9 cellular contexts compared by ENCODE assay signal in the genomic region with DNA sequence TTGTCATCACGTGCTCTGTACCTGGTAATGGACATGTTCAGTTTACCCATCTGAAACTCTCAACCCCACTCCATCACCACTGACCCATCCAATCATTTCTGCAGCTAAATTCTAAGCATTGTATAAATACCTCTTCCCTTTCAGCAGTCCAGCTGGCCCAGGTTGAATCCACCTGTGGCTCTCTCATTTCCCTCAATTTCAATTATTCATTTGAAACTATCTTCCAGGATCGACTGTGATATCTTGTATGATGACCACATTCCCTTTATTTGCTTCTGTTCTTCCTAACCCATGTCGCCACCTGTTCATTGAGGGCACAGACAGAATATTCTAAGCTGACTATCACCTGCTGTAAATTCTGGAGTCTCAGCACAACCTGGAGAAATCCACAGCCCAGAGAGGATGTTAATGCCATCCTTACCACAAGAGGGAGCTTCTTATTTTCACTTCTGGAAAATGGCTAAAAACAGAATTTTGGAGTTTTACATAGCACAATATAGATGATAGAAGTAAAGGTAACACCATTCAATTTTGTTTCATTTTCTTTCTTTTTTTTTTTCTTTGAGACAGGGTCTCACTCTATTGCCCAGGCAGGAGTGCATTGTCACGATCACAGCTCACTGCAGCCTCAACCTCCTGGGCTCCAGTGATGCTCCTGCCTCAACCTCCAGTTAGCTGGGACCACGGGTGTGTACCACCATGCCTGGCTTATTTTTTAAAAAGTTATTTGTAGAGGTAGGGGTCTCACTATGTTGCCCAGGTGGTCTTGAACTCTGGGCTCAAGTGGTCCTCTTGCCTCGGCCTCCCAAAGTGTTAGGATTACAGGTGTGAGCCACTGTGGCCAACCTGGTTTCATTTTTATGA. TPM values are rescaled to one million over a fixed set of nuclear protein-coding genes. Genes with fewer than 3 reads are reported as not detected.
DNase-seq lines count a peak whose midpoint lies in the region; ATAC-seq and TF ChIP-seq lines count a peak whose summit lies in the region.
"Had no signal": no experiment of that assay in that cellular context is flagged by ENCODE, and none has a peak within 500 bp of the region (broad histone marks: within the 10 kb centered on the region; RNA-seq: fewer than 3 reads in every experiment).

No MANE protein-coding gene starts in this region.

- H3K9me3 Mint-ChIP-seq in CD8-positive, alpha-beta T cell = no peaks in the 10 kb centered on the region
- H3K9me3 Mint-ChIP-seq: immature natural killer cell had no signal

- no peak for ATAC-seq in CD8-positive, alpha-beta T cell
- 0 out of 3 replicates have a peak, but pooled peaks have one; percentile 45 for ATAC-seq in RWPE2 (ENCODE audit: low read depth)

- no peak overlapping the region for H3K27ac Mint-ChIP-seq in CD8-positive, alpha-beta T cell

- CTCF ChIA-PET in CD8-positive, alpha-beta T cell (lab: Charles Lee) = interaction anchor here (1.0 to 2.1 kb wide), 6 partner anchors 8 to 288 kb away, joined by 3 to 12 read pairs (median 6); a partner anchor contains a TSS
- CTCF ChIA-PET in HEK293 (lab: Yijun Ruan, JAX) = interaction anchor here (0.5 to 1.9 kb wide), 31 partner anchors 8 to 1282 kb away, joined by 3 to 10 read pairs (median 5); no protein-coding TSS in a partner anchor

- peak; percentile 69 for TF ChIP-seq CTCF in CD8-positive, alpha-beta T cell (IDR thresholded peaks at IDR 0.05)
- peak; percentile 7; the same call in 1 of the 2 replicates for TF ChIP-seq CTCF in HEK293 (tag by site-specific recombination; IDR thresholded peaks at IDR 0.05)
- TF ChIP-seq CTCF in RWPE2 (IDR thresholded peaks at IDR 0.05; ENCODE audit: poor library complexity, severe bottlenecking) = peak; percentile 86
- peak in 5 of 6 experiments; percentile 49 to 71 (median 63) for TF ChIP-seq CTCF in esophagus squamous epithelium (IDR thresholded peaks at IDR 0.05)

- no peaks in the 10 kb centered on the region for H3K4me1 Mint-ChIP-seq in CD8-positive, alpha-beta T cell (ENCODE audit: low read depth)

- no peak for TF ChIP-seq POLR2A in esophagus squamous epithelium (IDR thresholded peaks at IDR 0.05)

- 58 to 60% methylated on average over 6 of the region's 6 CpGs for WGBS in esophagus squamous epithelium, 2 donors

- no peaks in the 10 kb centered on the region for H3K9me3 ChIP-seq in CD8-positive, alpha-beta T cell (ENCODE audit: low read length)
- H3K9me3 ChIP-seq in HEK293 (ENCODE audit: control insufficient read depth, insufficient read depth, low read depth, low read length) (no peaks in the 10 kb centered on the region), RWPE2 (ENCODE audit: severe bottlenecking) (no peaks in the 10 kb centered on the region), esophagus squamous epithelium (no peaks in the 10 kb centered on the region)

- H3K36me3 ChIP-seq in CD8-positive, alpha-beta T cell (ENCODE audit: insufficient read depth, low read length) = no peaks in the 10 kb centered on the region
- H3K36me3 ChIP-seq in HEK293 (ENCODE audit: control insufficient read depth in 2 of 2, insufficient read depth in 1 of 2, low read length in 2 of 2) (no peaks in the 10 kb centered on the region), RWPE2 (ENCODE audit: low read depth) (no peaks in the 10 kb centered on the region), esophagus squamous epithelium (no peaks in the 10 kb centered on the region)

- peaks cover 1% of the 10 kb centered on the region for H3K4me1 ChIP-seq in CD8-positive, alpha-beta T cell (ENCODE audit: insufficient read depth, low read length)
- H3K4me1 ChIP-seq in HEK293 (ENCODE audit: control insufficient read depth, insufficient read depth, low read length) (no peaks in the 10 kb centered on the region), RWPE2 (ENCODE audit: insufficient read depth, poor library complexity, severe bottlenecking) (no peaks in the 10 kb centered on the region), esophagus squamous epithelium (peaks cover 0 to 2% (median 2%) of the 10 kb centered on the region in 3 donors)

- no peak overlapping the region for H3K4me3 ChIP-seq in CD8-positive, alpha-beta T cell (ENCODE audit: low read depth, low read length)
- H3K4me3 ChIP-seq in HEK293 (ENCODE audit: low read depth, low read length) (no peak overlapping the region), RWPE2 (ENCODE audit: severe bottlenecking) (no peak overlapping the region), esophagus squamous epithelium (no peak overlapping the region)

- H3K27me3 Mint-ChIP-seq in CD8-positive, alpha-beta T cell (ENCODE audit: low read depth) = peaks cover 8% of the 10 kb centered on the region

- intact Hi-C loops in CD8-positive, alpha-beta T cell (cut with DNase I, micrococcal nuclease) = loop anchor here (1.0 to 10.0 kb wide), 4 partner anchors 38 to 441 kb away; a partner anchor contains a TSS
- intact Hi-C loops in esophagus squamous epithelium (cut with DNase I) = no loop called here

- peak in 1 of 7 experiments; percentile 5 for DNase-seq in CD8-positive, alpha-beta T cell
- DNase-seq in RWPE2 (ENCODE audit: low spot score) (no peak), esophagus squamous epithelium (lab: John Stamatoyannopoulos, UW) (no peak), retina (peak; percentile 33), ecto neural progenitor cell (ENCODE audit: low spot score) (no peak)
- DNase-seq in stimulated activated CD4-positive, alpha-beta T cell treated with anti-CD3 and anti-CD28 coated beads, Interleukin-4, amount 100 ng/mL, for 1 hour = no peak
- DNase-seq in stimulated activated CD4-positive, alpha-beta T cell treated with anti-CD3 and anti-CD28 coated beads, Interleukin-12 subunit alpha, Interleukin-12 subunit beta, amount 100 ng/mL, for 4 hours = no peak

- no peaks in the 10 kb centered on the region for H3K27me3 ChIP-seq in CD8-positive, alpha-beta T cell (ENCODE audit: insufficient read depth, low read length)
- H3K27me3 ChIP-seq in RWPE2 (ENCODE audit: insufficient read depth, poor library complexity, severe bottlenecking) (no peaks in the 10 kb centered on the region), esophagus squamous epithelium (no peaks in the 10 kb centered on the region)

- H3K36me3 Mint-ChIP-seq in CD8-positive, alpha-beta T cell = no peaks in the 10 kb centered on the region
- H3K36me3 Mint-ChIP-seq: immature natural killer cell had no signal

- POLR2A ChIA-PET in CD8-positive, alpha-beta T cell (lab: Charles Lee) = interaction anchor here (0.7 kb wide), 1 partner anchor 8 kb away, joined by 3 read pairs; no protein-coding TSS in a partner anchor
- POLR2A ChIA-PET in HEK293 (lab: Yijun Ruan, JAX) = no interaction called here

- no peak overlapping the region for H3K27ac ChIP-seq in CD8-positive, alpha-beta T cell (ENCODE audit: low read depth, low read length)
- H3K27ac ChIP-seq in HEK293 (ENCODE audit: extremely low read depth, low read depth, low read length) (no peak overlapping the region), RWPE2 (ENCODE audit: poor library complexity, severe bottlenecking) (no peak overlapping the region), esophagus squamous epithelium (no peak overlapping the region)

- no peak overlapping the region for H3K4me3 Mint-ChIP-seq in CD8-positive, alpha-beta T cell
- H3K4me3 Mint-ChIP-seq: immature natural killer cell had no signal

TF ChIP-seq in HEK293, 187 proteins besides CTCF, POLR2A, EP300 and RAD21 (continues in another document):
- TF ChIP-seq, protein P1, sequence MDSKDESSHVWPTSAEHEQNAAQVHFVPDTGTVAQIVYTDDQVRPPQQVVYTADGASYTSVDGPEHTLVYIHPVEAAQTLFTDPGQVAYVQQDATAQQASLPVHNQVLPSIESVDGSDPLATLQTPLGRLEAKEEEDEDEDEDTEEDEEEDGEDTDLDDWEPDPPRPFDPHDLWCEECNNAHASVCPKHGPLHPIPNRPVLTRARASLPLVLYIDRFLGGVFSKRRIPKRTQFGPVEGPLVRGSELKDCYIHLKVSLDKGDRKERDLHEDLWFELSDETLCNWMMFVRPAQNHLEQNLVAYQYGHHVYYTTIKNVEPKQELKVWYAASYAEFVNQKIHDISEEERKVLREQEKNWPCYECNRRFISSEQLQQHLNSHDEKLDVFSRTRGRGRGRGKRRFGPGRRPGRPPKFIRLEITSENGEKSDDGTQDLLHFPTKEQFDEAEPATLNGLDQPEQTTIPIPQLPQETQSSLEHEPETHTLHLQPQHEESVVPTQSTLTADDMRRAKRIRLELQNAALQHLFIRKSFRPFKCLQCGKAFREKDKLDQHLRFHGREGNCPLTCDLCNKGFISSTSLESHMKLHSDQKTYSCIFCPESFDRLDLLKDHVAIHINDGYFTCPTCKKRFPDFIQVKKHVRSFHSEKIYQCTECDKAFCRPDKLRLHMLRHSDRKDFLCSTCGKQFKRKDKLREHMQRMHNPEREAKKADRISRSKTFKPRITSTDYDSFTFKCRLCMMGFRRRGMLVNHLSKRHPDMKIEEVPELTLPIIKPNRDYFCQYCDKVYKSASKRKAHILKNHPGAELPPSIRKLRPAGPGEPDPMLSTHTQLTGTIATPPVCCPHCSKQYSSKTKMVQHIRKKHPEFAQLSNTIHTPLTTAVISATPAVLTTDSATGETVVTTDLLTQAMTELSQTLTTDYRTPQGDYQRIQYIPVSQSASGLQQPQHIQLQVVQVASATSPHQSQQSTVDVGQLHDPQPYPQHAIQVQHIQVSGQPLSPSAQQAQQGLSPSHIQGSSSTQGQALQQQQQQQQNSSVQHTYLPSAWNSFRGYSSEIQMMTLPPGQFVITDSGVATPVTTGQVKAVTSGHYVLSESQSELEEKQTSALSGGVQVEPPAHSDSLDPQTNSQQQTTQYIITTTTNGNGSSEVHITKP (tag by site-specific recombination; IDR thresholded peaks at IDR 0.05) = no peak
- TF ChIP-seq ZNF391 (tag by site-specific recombination; IDR thresholded peaks at IDR 0.05; ENCODE audit: borderline replicate concordance, low read depth) (no peak), ZNF2 (tag by site-specific recombination; IDR thresholded peaks at IDR 0.05) (peak; percentile 44; the same call in 1 of the 2 replicates), ZNF654 (tag by site-specific recombination; IDR thresholded peaks at IDR 0.05; ENCODE audit: low read depth) (peak; percentile 35)

RNA-seq across cellular contexts. Expression of a gene that starts 38.6 kb away (rescaled TPM):
- 1 to 10 TPM; 2.8 to 4.3 TPM for total RNA-seq in CD8-positive, alpha-beta T cell
- total RNA-seq in esophagus squamous epithelium = 10 to 100 TPM in 3 of 4 donors, 1 to 10 TPM in 1; 8.5 to 22.3 (median 11.8) TPM

Comparison
In these comparisons a context has a peak if more than half of its experiments do, and no peak if none do; other contexts are left out.
1. CTCF ChIP-seq: peak in every context shown above with its lines; median percentile 86 in RWPE2; 69 in CD8-positive, alpha-beta T cell; 63 in esophagus squamous epithelium; 7 in HEK293.